In genomic region chr3:132255041-132255745, GRCh38 we compare ENCODE assay signal across 14 cellular contexts.
A peak's percentile ranks its signal among the peaks of the same experiment; 100 is the strongest.
DNase-seq lines count a peak whose midpoint lies in the region; ATAC-seq and TF ChIP-seq lines count a peak whose summit lies in the region.
"Had no signal": no experiment of that assay in that cellular context is flagged by ENCODE, and none has a peak within 500 bp of the region (broad histone marks: within the 10 kb centered on the region; RNA-seq: fewer than 3 reads in every experiment).

No MANE protein-coding gene starts in this region.

- ATAC-seq in GM23338 (no peak), HG03571 (IDR thresholded peaks at IDR 0.05; ENCODE audit: unreplicated experiment) (no peak), GM19467 (IDR thresholded peaks at IDR 0.05; ENCODE audit: unreplicated experiment) (no peak)
- ATAC-seq: left lobe of liver; Panc1; stimulated activated memory B cell treated with anti-CD40 and anti-IgM and Interleukin-4, amounts not matched to agents 10 μg/mL and 1 μg/mL and 100 μg/mL, for 72 hours had no signal

- no peaks in the 10 kb centered on the region for H3K4me1 ChIP-seq in GM23338 (ENCODE audit: insufficient read depth)

- H3K4me1 Mint-ChIP-seq in GM23338 = peaks cover 4% of the 10 kb centered on the region; the same call in 2 of the 3 replicates
- H3K4me1 Mint-ChIP-seq: CD4-positive, CD25-positive, alpha-beta regulatory T cell; stimulated activated memory B cell treated with anti-CD40 and anti-IgM and Interleukin-4, amounts not matched to agents 10 μg/mL and 1 μg/mL and 100 μg/mL, for 72 hours had no signal

- H3K27ac ChIP-seq in 22Rv1 (peak overlapping the region; percentile 31; the same call in 1 of the 2 replicates), GM23338 (ENCODE audit: low read depth) (no peak overlapping the region)
- H3K27ac ChIP-seq: spleen had no signal

- no peaks in the 10 kb centered on the region for H3K36me3 Mint-ChIP-seq in GM23338 (ENCODE audit: low read depth)
- H3K36me3 Mint-ChIP-seq: CD4-positive, CD25-positive, alpha-beta regulatory T cell; stimulated activated memory B cell treated with anti-CD40 and anti-IgM and Interleukin-4, amounts not matched to agents 10 μg/mL and 1 μg/mL and 100 μg/mL, for 72 hours had no signal

- no peaks in the 10 kb centered on the region for H3K9me2 ChIP-seq in GM23338 (ENCODE audit: insufficient read depth)

- no peaks in the 10 kb centered on the region for H3K9me3 Mint-ChIP-seq in GM23338
- H3K9me3 Mint-ChIP-seq: stimulated activated memory B cell treated with anti-CD40 and anti-IgM and Interleukin-4, amounts not matched to agents 10 μg/mL and 1 μg/mL and 100 μg/mL, for 72 hours had no signal

- H3K36me3 ChIP-seq in GM23338 (ENCODE audit: insufficient read depth) = no peaks in the 10 kb centered on the region
- H3K36me3 ChIP-seq: spleen had no signal

- H3K4me2 ChIP-seq in GM23338 = no peak overlapping the region

- no peak for TF ChIP-seq CTCF in 22Rv1 (IDR thresholded peaks at IDR 0.05)
- TF ChIP-seq CTCF in GM23338 (conservative IDR thresholded peaks at IDR 0.05; ENCODE audit: low read depth in 2 of 2) = no peak

- H3F3A ChIP-seq in GM23338 (replicated peaks; ENCODE audit: low read depth) = no peaks in the 10 kb centered on the region

- peak; percentile 8 for DNase-seq in GM23338 (ENCODE audit: low spot score)
- peak; percentile 26 for DNase-seq in amniotic stem cell (lab: John Stamatoyannopoulos, UW)
- peak; percentile 59 for DNase-seq in iris pigment epithelial cell (ENCODE audit: low read depth)
- no peak for DNase-seq in foreskin melanocyte
- DNase-seq in NCI-H2107 (lab: John Stamatoyannopoulos, UW) = no peak
- DNase-seq: activated effector memory CD4-positive, alpha-beta T cell treated with anti-CD3 and anti-CD28 coated beads, Interleukin-2, amount 50 U/mL, for 16 hours; CD4-positive, CD25-positive, alpha-beta regulatory T cell; spleen had no signal

- H3K27me3 ChIP-seq in GM23338 (ENCODE audit: insufficient read depth) = no peaks in the 10 kb centered on the region
- H3K27me3 ChIP-seq: spleen had no signal

- H3K4me3 ChIP-seq in GM23338 = no peak overlapping the region
- H3K4me3 ChIP-seq: spleen had no signal

- H3K79me2 ChIP-seq in GM23338 (replicated peaks; ENCODE audit: insufficient read depth) = no peaks in the 10 kb centered on the region

- H4K20me1 ChIP-seq in GM23338 (replicated peaks; ENCODE audit: insufficient read depth) = no peaks in the 10 kb centered on the region

- no peak overlapping the region for H3K4me3 Mint-ChIP-seq in GM23338
- H3K4me3 Mint-ChIP-seq: CD4-positive, CD25-positive, alpha-beta regulatory T cell; stimulated activated memory B cell treated with anti-CD40 and anti-IgM and Interleukin-4, amounts not matched to agents 10 μg/mL and 1 μg/mL and 100 μg/mL, for 72 hours had no signal

- no peak overlapping the region for H3K27ac Mint-ChIP-seq in GM23338
- H3K27ac Mint-ChIP-seq: CD4-positive, CD25-positive, alpha-beta regulatory T cell; stimulated activated memory B cell treated with anti-CD40 and anti-IgM and Interleukin-4, amounts not matched to agents 10 μg/mL and 1 μg/mL and 100 μg/mL, for 72 hours had no signal

- peaks cover 2% of the 10 kb centered on the region for H3K27me3 Mint-ChIP-seq in GM23338 (ENCODE audit: insufficient read depth, low read depth, poor library complexity)

- H2AFZ ChIP-seq in GM23338 = no peak overlapping the region

TF ChIP-seq in GM23338, 12 proteins besides CTCF, POLR2A, EP300 and RAD21:
- no peak for TF ChIP-seq JUNB (IDR thresholded peaks at IDR 0.05; ENCODE audit: unreplicated experiment)
- TF ChIP-seq ZNF462 (CRISPR knock-in tag; IDR thresholded peaks at IDR 0.05) = no peak
- no peak for TF ChIP-seq EZH2 (IDR thresholded peaks at IDR 0.05; ENCODE audit: low read depth, unreplicated experiment)

Comparison
In these comparisons a context has a peak if more than half of its experiments do, and no peak if none do; other contexts are left out.
1. DNase-seq: peak in GM23338 (single experiment), amniotic stem cell (single experiment) and iris pigment epithelial cell (single experiment); none in foreskin melanocyte (single experiment) and NCI-H2107 (single experiment).